In genomic region chr16:539901-540530, GRCh38 we compare ENCODE assay signal across 2 cellular contexts.
TF ChIP-seq lines count a peak whose summit lies in the region.

No MANE protein-coding gene starts in this region.

TF ChIP-seq in HepG2, 621 proteins besides CTCF, POLR2A, EP300 and RAD21:
- TF ChIP-seq FOXO4 (CRISPR knock-in tag; conservative IDR thresholded peaks at IDR 0.05) (no peak), AGO2 (optimal IDR thresholded peaks at IDR 0.05; ENCODE audit: low read depth, low read length) (peak; percentile 16)

TF ChIP-seq in GM23338, 12 proteins besides CTCF, POLR2A, EP300 and RAD21:
- TF ChIP-seq NANOG (IDR thresholded peaks at IDR 0.05; ENCODE audit: borderline replicate concordance), result no peak
